In genomic region chr10:99994801-99995200, GRCh38 we compare ENCODE assay signal across 14 cellular contexts. TPM values are rescaled to one million over a fixed set of nuclear protein-coding genes. Genes with fewer than 3 reads are reported as not detected.
DNase-seq lines count a peak whose midpoint lies in the region; ATAC-seq, FAIRE-seq and TF ChIP-seq lines count a peak whose summit lies in the region.
"Had no signal": no experiment of that assay in that cellular context is flagged by ENCODE, and none has a peak within 500 bp of the region (broad histone marks: within the 10 kb centered on the region; RNA-seq: fewer than 3 reads in every experiment).

No MANE protein-coding gene starts in this region.

- no peaks in the 10 kb centered on the region for H3K36me3 ChIP-seq in HepG2 (replicated peaks in 1 of 2; ENCODE audit: control insufficient read depth in 1 of 2, insufficient read depth in 2 of 2, low read length in 2 of 2)
- no peaks in the 10 kb centered on the region for H3K36me3 ChIP-seq in right lobe of liver
- peaks cover 0 to 9% of the 10 kb centered on the region in 2 experiments for H3K36me3 ChIP-seq in endothelial cell of umbilical vein (ENCODE audit: control insufficient read depth in 2 of 2, extremely low read depth in 1 of 2, insufficient read depth in 2 of 2, low read length in 2 of 2)
- H3K36me3 ChIP-seq in neutrophil, result peaks cover 5% of the 10 kb centered on the region
- H3K36me3 ChIP-seq: gastroesophageal sphincter, suprapubic skin had no signal

- no peak overlapping the region for H2AFZ ChIP-seq in HepG2 (ENCODE audit: low read length)
- H2AFZ ChIP-seq in endothelial cell of umbilical vein (ENCODE audit: low read depth, low read length), result no peak overlapping the region
- H2AFZ ChIP-seq: PC-9 had no signal

- POLR2A ChIA-PET in HepG2 (lab: Yijun Ruan, JAX) (interaction anchor here (1.6 kb wide), 1 partner anchor 15 kb away, joined by 4 read pairs; the partner anchor contains the start of gene DNMBP), endothelial cell of umbilical vein (lab: Charles Lee) (no interaction called here)

- H3K27ac Mint-ChIP-seq in chondrocyte (ENCODE audit: unreplicated experiment), result no peak overlapping the region

- no peak for TF ChIP-seq EP300 in HepG2 (IDR thresholded peaks at IDR 0.05; ENCODE audit: low read depth in 2 of 2, low read length in 2 of 2)
- no peak for TF ChIP-seq EP300 in HepG2 (CRISPR knock-in tag; IDR thresholded peaks at IDR 0.05; ENCODE audit: borderline replicate concordance)

- no peaks in the 10 kb centered on the region for H4K20me1 ChIP-seq in HepG2 (ENCODE audit: insufficient read depth, low read length)
- peaks cover 13% of the 10 kb centered on the region for H4K20me1 ChIP-seq in endothelial cell of umbilical vein (replicated peaks; ENCODE audit: control insufficient read depth, extremely low read depth, insufficient read depth, low read length)

- H3K79me2 ChIP-seq in HepG2 (ENCODE audit: insufficient read depth, low read length) (peaks cover 4% of the 10 kb centered on the region), endothelial cell of umbilical vein (ENCODE audit: control insufficient read depth, insufficient read depth, low read length) (peaks cover 97% of the 10 kb centered on the region)

- no peak for FAIRE-seq in HepG2 (lab: Jason Lieb, UNC)
- no peak for FAIRE-seq in endothelial cell of umbilical vein (lab: Jason Lieb, UNC)

- H3K27ac ChIP-seq in HepG2 (ENCODE audit: extremely low read length, insufficient read depth, low read length) (no peak overlapping the region), right lobe of liver (no peak overlapping the region), endothelial cell of umbilical vein (ENCODE audit: insufficient read depth, low read depth, low read length) (peak overlapping the region; percentile 66), neutrophil (peak overlapping the region; percentile 89)
- H3K27ac ChIP-seq: PC-9, suprapubic skin had no signal

- no peak overlapping the region for H3K4me3 Mint-ChIP-seq in chondrocyte (ENCODE audit: unreplicated experiment)

- in situ Hi-C loops in HepG2 (cut with HindIII; ENCODE audit: extremely low pct_ligation_motif_present, low pct_unique_long_range_greater_than_20kb), result no loop called here

- no peak for TF ChIP-seq RAD21 in HepG2 (CRISPR knock-in tag; IDR thresholded peaks at IDR 0.05)

- peaks cover 9% of the 10 kb centered on the region for H3K4me1 ChIP-seq in HepG2 (ENCODE audit: insufficient read depth, low read length)
- H3K4me1 ChIP-seq in right lobe of liver, result peaks cover 0 to 5% (median 0%) of the 10 kb centered on the region in 4 donors
- H3K4me1 ChIP-seq in endothelial cell of umbilical vein (ENCODE audit: control insufficient read depth, extremely low read depth, insufficient read depth, low read length), result peaks cover 40% of the 10 kb centered on the region
- H3K4me1 ChIP-seq in neutrophil (ENCODE audit: control insufficient read depth in 1 of 2, insufficient read depth in 1 of 2, low read depth in 1 of 2, low read length in 1 of 2), result peaks cover 26 to 28% of the 10 kb centered on the region in 2 experiments

- H3K9me1 ChIP-seq in endothelial cell of umbilical vein (replicated peaks; ENCODE audit: control insufficient read depth, extremely low read depth, insufficient read depth, low read length), result no peaks in the 10 kb centered on the region

- DNase-seq in HepG2 (ENCODE audit: low spot score) (no peak), right lobe of liver (no peak), endothelial cell of umbilical vein (ENCODE audit: low read depth, low spot score) (no peak), chondrocyte (ENCODE audit: low spot score) (no peak), OCI-M2 (lab: John Stamatoyannopoulos, UW; ENCODE audit: unreplicated experiment) (no peak), HuH-7 (ENCODE audit: low spot score) (no peak)
- DNase-seq: DMS 273 treated with DMSO at 0.1 percent for 48 hours, NCI-H1105, PC-9 had no signal

- H3K9me3 Mint-ChIP-seq in chondrocyte (ENCODE audit: low read depth), result no peaks in the 10 kb centered on the region
- H3K9me3 Mint-ChIP-seq: activated T-cell treated with anti-CD3 and anti-CD28 coated beads, Interleukin-2, amount 50 U/mL, for 4 hours had no signal

- H3K4me2 ChIP-seq in HepG2 (ENCODE audit: low read depth, low read length) (no peak overlapping the region), endothelial cell of umbilical vein (ENCODE audit: insufficient read depth, low read length) (peak overlapping the region; percentile 51)
- H3K4me2 ChIP-seq: PC-9 had no signal

- dilution Hi-C loops in endothelial cell of umbilical vein (cut with MboI; ENCODE audit: extremely low pct_ligation_motif_present, low sequenced_read_pairs), result no loop called here

- H3K9ac ChIP-seq in HepG2 (ENCODE audit: insufficient read depth, low read depth, low read length) (no peak overlapping the region), endothelial cell of umbilical vein (replicated peaks; ENCODE audit: extremely low read depth, insufficient read depth, low read length) (no peak overlapping the region)

- peaks cover 60% of the 10 kb centered on the region for H3K4me1 Mint-ChIP-seq in chondrocyte (ENCODE audit: low read depth)

- H3K27me3 Mint-ChIP-seq in chondrocyte (ENCODE audit: low read depth), result no peaks in the 10 kb centered on the region

- intact Hi-C loops in HepG2 (cut with micrococcal nuclease; ENCODE audit: unreplicated experiment) (no loop called here), right lobe of liver (cut with DNase I) (no loop called here), endothelial cell of umbilical vein (cut with micrococcal nuclease) (loop anchor here (1.0 kb wide), 1 partner anchor 12 kb away; no protein-coding TSS in a partner anchor)

- no peaks in the 10 kb centered on the region for H3K27me3 ChIP-seq in HepG2 (ENCODE audit: control insufficient read depth in 1 of 2, insufficient read depth in 2 of 2, low read length in 2 of 2)
- no peaks in the 10 kb centered on the region for H3K27me3 ChIP-seq in right lobe of liver
- H3K27me3 ChIP-seq in endothelial cell of umbilical vein (ENCODE audit: control insufficient read depth in 2 of 2, insufficient read depth in 2 of 2, low read length in 2 of 2), result no peaks in the 10 kb centered on the region
- no peaks in the 10 kb centered on the region for H3K27me3 ChIP-seq in neutrophil
- H3K27me3 ChIP-seq: gastroesophageal sphincter, suprapubic skin had no signal

- H3K9me3 ChIP-seq in HepG2 (ENCODE audit: low read length), result no peaks in the 10 kb centered on the region
- no peaks in the 10 kb centered on the region for H3K9me3 ChIP-seq in right lobe of liver
- no peaks in the 10 kb centered on the region for H3K9me3 ChIP-seq in endothelial cell of umbilical vein (replicated peaks; ENCODE audit: control insufficient read depth, insufficient read depth, low read length)
- no peaks in the 10 kb centered on the region for H3K9me3 ChIP-seq in neutrophil
- H3K9me3 ChIP-seq: gastroesophageal sphincter, suprapubic skin had no signal

- TF ChIP-seq POLR2A in HepG2 (IDR thresholded peaks at IDR 0.05; ENCODE audit: insufficient read depth in 1 of 2, low read depth in 2 of 2, low read length in 2 of 2), result no peak
- TF ChIP-seq POLR2A in right lobe of liver (IDR thresholded peaks at IDR 0.05), result no peak
- no peak for TF ChIP-seq POLR2A in endothelial cell of umbilical vein (IDR thresholded peaks at IDR 0.05; ENCODE audit: low read depth, low read length)

- TF ChIP-seq CTCF in HepG2 (CRISPR knock-in tag; IDR thresholded peaks at IDR 0.05) (no peak), right lobe of liver (IDR thresholded peaks at IDR 0.05) (no peak), endothelial cell of umbilical vein (IDR thresholded peaks at IDR 0.05; ENCODE audit: extremely low read depth in 1 of 2, insufficient read depth in 1 of 2, low read depth in 1 of 2, low read length in 2 of 2) (no peak), neutrophil (IDR thresholded peaks at IDR 0.05) (no peak), chondrocyte (IDR thresholded peaks at IDR 0.05) (no peak)

- no peaks in the 10 kb centered on the region for H3K36me3 Mint-ChIP-seq in chondrocyte (ENCODE audit: low read depth)

- H3K4me3 ChIP-seq in HepG2 (replicated peaks in 1 of 3; ENCODE audit: insufficient read depth in 1 of 3, low read depth in 2 of 3, low read length in 3 of 3), result no peak overlapping the region
- H3K4me3 ChIP-seq in right lobe of liver, result no peak overlapping the region
- no peak overlapping the region for H3K4me3 ChIP-seq in endothelial cell of umbilical vein (replicated peaks in 1 of 3; ENCODE audit: insufficient read depth in 1 of 3, low read depth in 1 of 3, low read length in 3 of 3)
- peak overlapping the region; percentile 9 to 28 for H3K4me3 ChIP-seq in neutrophil (ENCODE audit: low read depth in 1 of 2, low read length in 1 of 2)
- H3K4me3 ChIP-seq: gastroesophageal sphincter, PC-9, suprapubic skin had no signal

- CTCF ChIA-PET in HepG2 (lab: Yijun Ruan, JAX; ENCODE audit: low intra/inter-chr PET ratio, low total read pairs) (no interaction called here), endothelial cell of umbilical vein (lab: Charles Lee) (interaction anchor here (0.8 to 4.1 kb wide), 11 partner anchors 9 to 88 kb away, joined by 3 to 29 read pairs (median 4); partner anchors contain the start of gene DNMBP)

- WGBS in HepG2 (ENCODE audit: low lambda C conversion rate), result 98% methylated on average over 5 of the region's 5 CpGs
- WGBS in right lobe of liver (ENCODE audit: insufficient coverage, low coverage, low lambda C conversion rate, missing lambda C conversion rate), result 97% methylated on average over 5 of the region's 5 CpGs

- BruUV-seq in HepG2 (replicated peaks; lab: Mats Ljungman, UMichigan) (no TSS peak), endothelial cell of umbilical vein (replicated peaks; lab: Mats Ljungman, UMichigan) (no TSS peak)

- no peak for ATAC-seq in HepG2
- no peak for ATAC-seq in right lobe of liver
- no peak for ATAC-seq in GM18520 (IDR thresholded peaks at IDR 0.05; ENCODE audit: unreplicated experiment)

RNA-seq across cellular contexts. Expression of gene DNMBP, which starts 14.9 kb away (rescaled TPM):
- total RNA-seq in HepG2 (2016; rRNA removed; fragmentation: Illumina TruSeq; extraction: Trizol) (6.3 and 6.4 TPM in 2 replicates), right lobe of liver (10 to 100 TPM in 3 of 6 experiments, 1 to 10 TPM in 3; 7.9 to 12.7 (median 9.9) TPM), endothelial cell of umbilical vein (53.4 and 56.1 TPM in 2 replicates), chondrocyte (10.9 to 13.4 TPM (median 11.7 TPM) in 3 replicates)
- 1.2 and 1.4 TPM in 2 replicates for total RNA-seq in HepG2 (2016; cell fraction: cytosol; rRNA removed; fragmentation: Illumina TruSeq; extraction: Trizol; ENCODE audit: low read depth)
- total RNA-seq in HepG2 (2016; cell fraction: insoluble cytoplasmic fraction; rRNA removed; fragmentation: Illumina TruSeq; extraction: Trizol), result 5.7 and 6.1 TPM in 2 replicates
- 2.3 and 2.6 TPM in 2 replicates for total RNA-seq in HepG2 (2016; cell fraction: membrane; rRNA removed; fragmentation: Illumina TruSeq; extraction: Trizol)
- total RNA-seq in HepG2 (2016; cell fraction: nucleus; rRNA removed; fragmentation: Illumina TruSeq; extraction: Trizol), result 7.8 and 9.5 TPM in 2 replicates
- polyA plus RNA-seq in HepG2 (2011; rRNA removed) (3.6 and 4.2 TPM in 2 replicates), endothelial cell of umbilical vein (28.0 and 32.0 TPM in 2 replicates)
- polyA plus RNA-seq in HepG2 (2011; cell fraction: cytosol; rRNA removed), result 2.7 and 4.5 TPM in 2 replicates
- polyA plus RNA-seq in HepG2 (2011; cell fraction: nucleus; rRNA removed), result 4.6 and 5.9 TPM in 2 replicates
- 5.1 and 5.3 TPM in 2 replicates for polyA plus RNA-seq in HepG2 (2012)
- 0.75 and 0.78 TPM in 2 replicates for polyA plus RNA-seq in HepG2 (2016; cell fraction: cytosol; fragmentation: Illumina TruSeq; extraction: Trizol; ENCODE audit: low read depth)
- polyA plus RNA-seq in HepG2 (2016; cell fraction: insoluble cytoplasmic fraction; fragmentation: Illumina TruSeq; extraction: Trizol; ENCODE audit: low read depth), result 4.8 and 6.1 TPM in 2 replicates
- polyA plus RNA-seq in HepG2 (2016; cell fraction: membrane; fragmentation: Illumina TruSeq; extraction: Trizol; ENCODE audit: low read depth), result 1.7 and 1.9 TPM in 2 replicates
- polyA plus RNA-seq in HepG2 (2016; cell fraction: nucleus; fragmentation: Illumina TruSeq; extraction: Trizol; ENCODE audit: insufficient read depth, low read depth), result 10.6 and 11.3 TPM in 2 replicates
- polyA minus RNA-seq in HepG2 (2011; rRNA and poly(A)+ RNA removed; ENCODE audit: low replicate concordance), result 4.2 and 6.7 TPM in 2 replicates
- polyA minus RNA-seq in HepG2 (2011; cell fraction: cytosol; rRNA and poly(A)+ RNA removed), result 4.3 and 4.8 TPM in 2 replicates
- 9.8 and 12.7 TPM in 2 replicates for polyA minus RNA-seq in HepG2 (2011; cell fraction: nucleus; rRNA and poly(A)+ RNA removed)
- 38.1 and 46.2 TPM in 2 replicates for polyA plus RNA-seq in endothelial cell of umbilical vein (2011; cell fraction: cytosol; rRNA removed)
- polyA plus RNA-seq in endothelial cell of umbilical vein (2011; cell fraction: nucleus; rRNA removed), result 99.9 and 110 TPM in 2 replicates
- 32.2 and 38.9 TPM in 2 replicates for polyA plus RNA-seq in endothelial cell of umbilical vein (2012)
- 45.9 and 49.5 TPM in 2 replicates for polyA minus RNA-seq in endothelial cell of umbilical vein
- polyA minus RNA-seq in endothelial cell of umbilical vein (2011; cell fraction: cytosol; rRNA and poly(A)+ RNA removed), result 5.4 TPM
- polyA minus RNA-seq in endothelial cell of umbilical vein (2011; cell fraction: nucleus; rRNA and poly(A)+ RNA removed), result 72.5 and 97.0 TPM in 2 replicates

Comparison
In these comparisons a context has a peak if more than half of its experiments do, and no peak if none do; other contexts are left out.
1. H3K27ac ChIP-seq: peak in endothelial cell of umbilical vein (single experiment) and neutrophil (single experiment); none in HepG2 (single experiment) and right lobe of liver (0 of 3).
2. H3K4me3 ChIP-seq: peak in neutrophil (2 of 2); none in HepG2 (0 of 3), right lobe of liver (0 of 3) and endothelial cell of umbilical vein (0 of 3).